9 cellular contexts compared by ENCODE assay signal in the genomic region with DNA sequence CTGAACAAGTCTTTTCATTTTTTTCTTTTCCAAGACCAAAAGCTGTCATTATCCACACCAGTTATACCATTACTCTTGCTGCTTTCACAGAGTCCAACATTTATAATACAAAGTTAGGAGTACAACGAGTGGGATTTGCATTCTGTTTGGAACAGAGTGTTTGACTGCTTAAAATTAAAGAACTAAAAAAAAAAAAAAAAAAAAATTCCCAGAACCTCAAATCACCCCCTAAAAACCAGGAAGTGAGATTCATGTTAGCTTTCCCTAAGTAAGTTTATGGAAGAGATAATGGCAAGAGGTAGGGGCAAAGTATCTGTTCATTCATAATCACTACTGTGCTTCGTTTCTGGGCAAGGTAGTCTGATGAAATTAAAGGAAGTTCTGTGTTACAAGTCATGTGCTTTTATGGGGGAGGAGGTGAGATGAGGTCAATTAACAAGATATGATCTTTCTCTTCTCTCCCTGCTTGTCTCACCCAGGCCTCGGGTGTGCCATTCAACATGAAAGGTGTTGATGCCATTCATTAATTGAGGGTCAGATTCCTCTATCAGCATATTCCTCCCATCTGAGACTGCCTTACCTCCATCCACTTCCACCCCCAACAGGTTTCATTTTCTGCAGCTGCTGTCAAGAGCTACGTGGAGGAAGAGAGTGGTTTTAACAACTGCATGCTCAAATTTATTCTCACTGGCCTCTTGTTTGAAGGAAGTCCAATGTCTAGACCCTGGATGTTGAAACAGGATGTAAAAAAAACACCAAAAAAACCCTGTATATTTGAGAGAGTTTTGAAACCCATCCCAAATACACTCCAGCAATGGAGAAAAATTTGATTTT. TPM values are rescaled to one million over a fixed set of nuclear protein-coding genes. Genes with fewer than 3 reads are reported as not detected.
DNase-seq lines count a peak whose midpoint lies in the region; ATAC-seq, FAIRE-seq and TF ChIP-seq lines count a peak whose summit lies in the region.
"Had no signal": no experiment of that assay in that cellular context is flagged by ENCODE, and none has a peak within 500 bp of the region (broad histone marks: within the 10 kb centered on the region; RNA-seq: fewer than 3 reads in every experiment).

No MANE protein-coding gene starts in this region.

- intact Hi-C loops in activated T-helper 1 cell treated with anti-CD3 and anti-CD28 coated beads, Interleukin-12 subunit alpha, Interleukin-12 subunit beta, Interleukin-2, Interleukin-4 antibody, amounts not matched to agents 30 ng/mL and 10 ng/mL and 1 ng/mL, durations not matched to agents 14 hours and 24 hours and 36 hours (cut with micrococcal nuclease) = loop anchor here (1.0 to 5.0 kb wide), 4 partner anchors 16 to 255 kb away; partner anchors contain the start of genes C5orf63 and MARCHF3

- no peaks in the 10 kb centered on the region for H3K9me3 Mint-ChIP-seq in activated T-helper 1 cell treated with anti-CD3 and anti-CD28 coated beads, Interleukin-12 subunit alpha, Interleukin-12 subunit beta, Interleukin-2, Interleukin-4 antibody, amounts not matched to agents 30 ng/mL and 10 ng/mL and 1 ng/mL, durations not matched to agents 14 hours and 24 hours and 36 hours

- TF ChIP-seq CTCF in omental fat pad (IDR thresholded peaks at IDR 0.05) = no peak

- FAIRE-seq in urothelium cell line (lab: Jason Lieb, UNC) = no peak
- FAIRE-seq: A204.1 had no signal

- peak; percentile 79 for ATAC-seq in GM21723 (IDR thresholded peaks at IDR 0.05; ENCODE audit: unreplicated experiment)
- ATAC-seq in omental fat pad (ENCODE audit: low FRiP score) = peak; percentile 20

- DNase-seq in NCI-H1417 (lab: John Stamatoyannopoulos, UW) (peak; percentile 4 to 57 (median 12)), NCI-H1417 treated with DMSO at 0.1 percent for 48 hours (lab: John Stamatoyannopoulos, UW) (no peak), LHCN-M2 (ENCODE audit: low read depth) (peak; percentile 60), omental fat pad (ENCODE audit: low spot score) (no peak), urothelium cell line (ENCODE audit: low spot score) (no peak), NCI-H1048 (lab: John Stamatoyannopoulos, UW) (no peak)
- peak; percentile 31 for DNase-seq in activated T-helper 1 cell treated with anti-CD3 and anti-CD28 coated beads, Interleukin-12 subunit alpha, Interleukin-12 subunit beta, Interleukin-2, Interleukin-4 antibody, amounts not matched to agents 30 ng/mL and 10 ng/mL and 1 ng/mL, durations not matched to agents 14 hours and 24 hours and 36 hours (ENCODE audit: low spot score)

- no peaks in the 10 kb centered on the region for H3K27me3 Mint-ChIP-seq in activated T-helper 1 cell treated with anti-CD3 and anti-CD28 coated beads, Interleukin-12 subunit alpha, Interleukin-12 subunit beta, Interleukin-2, Interleukin-4 antibody, amounts not matched to agents 30 ng/mL and 10 ng/mL and 1 ng/mL, durations not matched to agents 14 hours and 24 hours and 36 hours (ENCODE audit: insufficient read depth)

- H3K27ac Mint-ChIP-seq in activated T-helper 1 cell treated with anti-CD3 and anti-CD28 coated beads, Interleukin-12 subunit alpha, Interleukin-12 subunit beta, Interleukin-2, Interleukin-4 antibody, amounts not matched to agents 30 ng/mL and 10 ng/mL and 1 ng/mL, durations not matched to agents 14 hours and 24 hours and 36 hours = peak overlapping the region; percentile 90

- peak overlapping the region; percentile 58 for H3K4me3 Mint-ChIP-seq in activated T-helper 1 cell treated with anti-CD3 and anti-CD28 coated beads, Interleukin-12 subunit alpha, Interleukin-12 subunit beta, Interleukin-2, Interleukin-4 antibody, amounts not matched to agents 30 ng/mL and 10 ng/mL and 1 ng/mL, durations not matched to agents 14 hours and 24 hours and 36 hours

- peaks cover 47% of the 10 kb centered on the region for H3K4me1 Mint-ChIP-seq in activated T-helper 1 cell treated with anti-CD3 and anti-CD28 coated beads, Interleukin-12 subunit alpha, Interleukin-12 subunit beta, Interleukin-2, Interleukin-4 antibody, amounts not matched to agents 30 ng/mL and 10 ng/mL and 1 ng/mL, durations not matched to agents 14 hours and 24 hours and 36 hours (ENCODE audit: low read depth)

- H3K36me3 Mint-ChIP-seq in activated T-helper 1 cell treated with anti-CD3 and anti-CD28 coated beads, Interleukin-12 subunit alpha, Interleukin-12 subunit beta, Interleukin-2, Interleukin-4 antibody, amounts not matched to agents 30 ng/mL and 10 ng/mL and 1 ng/mL, durations not matched to agents 14 hours and 24 hours and 36 hours (ENCODE audit: low read depth) = peaks cover 2% of the 10 kb centered on the region

RNA-seq across cellular contexts. Expression of gene MARCHF3, which starts 58.1 kb away (rescaled TPM):
- total RNA-seq in LHCN-M2 (2014; rRNA removed) (13.7 and 15.9 TPM in 2 replicates), omental fat pad (10 to 100 TPM in 2 of 4 donors, 1 to 10 TPM in 2; 7.4 to 72.7 (median 16.2) TPM)
- polyA plus RNA-seq in LHCN-M2 (2012) = 14.6 TPM
- 5.2 and 5.9 TPM in 2 replicates for total RNA-seq in activated T-helper 1 cell treated with anti-CD3 and anti-CD28 coated beads, Interleukin-12 subunit alpha, Interleukin-12 subunit beta, Interleukin-2, Interleukin-4 antibody, amounts not matched to agents 30 ng/mL and 10 ng/mL and 1 ng/mL, durations not matched to agents 14 hours and 24 hours and 36 hours

Comparison
In these comparisons a context has a peak if more than half of its experiments do, and no peak if none do; other contexts are left out.
1. DNase-seq: peak in NCI-H1417 (3 of 3), LHCN-M2 (single experiment) and activated T-helper 1 cell treated with anti-CD3 and anti-CD28 coated beads, Interleukin-12 subunit alpha, Interleukin-12 subunit beta, Interleukin-2, Interleukin-4 antibody, amounts not matched to agents 30 ng/mL and 10 ng/mL and 1 ng/mL, durations not matched to agents 14 hours and 24 hours and 36 hours (single experiment); none in NCI-H1417 treated with DMSO at 0.1 percent for 48 hours (single experiment), omental fat pad (single experiment), urothelium cell line (single experiment) and NCI-H1048 (single experiment).